ENCODE assay signal across 25 cellular contexts in genomic region chr3:102599819-102600576, GRCh38.
"Had no signal": no experiment of that assay in that cellular context is flagged by ENCODE, and none has a peak within 500 bp of the region (broad histone marks: within the 10 kb centered on the region; RNA-seq: fewer than 3 reads in every experiment).

No MANE protein-coding gene starts in this region.

- H3K9me3 ChIP-seq: Peyer's patch had no signal

- H3K4me1 ChIP-seq: Peyer's patch had no signal

- H3K27me3 ChIP-seq: brain microvascular endothelial cell, cardiac muscle cell, Peyer's patch had no signal

- H3K27ac ChIP-seq: brain microvascular endothelial cell, cardiac muscle cell, Peyer's patch, RWPE1 had no signal

- DNase-seq: activated B cell treated with CpG ODN at 0.5 μM for 24 hours; activated CD4-positive, alpha-beta T cell treated with anti-CD3 and anti-CD28 coated beads for 1 hour; activated CD4-positive, alpha-beta T cell treated with anti-CD3 and anti-CD28 coated beads, Interleukin-2, amount 10 ng/mL, durations not matched to agents 24 days and 14 days; activated CD4-positive, alpha-beta T cell treated with anti-CD3 and anti-CD28 coated beads, Interleukin-2, amount 50 U/mL, for 48 hours; activated effector memory CD4-positive, alpha-beta T cell treated with anti-CD3 and anti-CD28 coated beads, Interleukin-2, amount 50 U/mL, for 16 hours; activated naive CD4-positive, alpha-beta T cell treated with Interleukin-2 at 50 U/mL for 16 hours; activated naive CD8-positive, alpha-beta T cell treated with anti-CD3 and anti-CD28 coated beads, Interleukin-2, amount 50 U/mL, for 24 hours; activated T-cell treated with anti-CD3 and anti-CD28 coated beads, Interleukin-2, amount 50 U/mL, for 4 hours; brain microvascular endothelial cell; Karpas-422; NCI-H1105 treated with DMSO at 0.1 percent for 48 hours; NCI-H1436 treated with DMSO at 0.1 percent for 48 hours; NCI-H187; NCI-H2081; NCI-H510A treated with DMSO at 0.1 percent for 48 hours; NCI-H69; NK-92 treated with Interleukin-12 subunit alpha and Interleukin-12 subunit beta, amount 100 ng/mL, for 24 hours; OCI-M1; Peyer's patch; SIG-M5; T-helper 17 cell; T-helper 9 cell had no signal

- ATAC-seq: activated naive CD4-positive, alpha-beta T cell treated with anti-CD3 and anti-CD28 coated beads, Interleukin-2, amount 50 U/mL, for 72 hours; activated naive CD8-positive, alpha-beta T cell treated with anti-CD3 and anti-CD28 coated beads, Interleukin-2, amount 50 U/mL, for 24 hours; activated T-cell treated with anti-CD3 and anti-CD28 coated beads, Interleukin-2, amount 50 U/mL, for 4 hours; T-helper 17 cell had no signal

- H3K36me3 ChIP-seq: brain microvascular endothelial cell, cardiac muscle cell, Peyer's patch had no signal

- H3K4me3 ChIP-seq: cardiac muscle cell, Peyer's patch had no signal
